1 cellular context compared by ENCODE assay signal in the genomic region with DNA sequence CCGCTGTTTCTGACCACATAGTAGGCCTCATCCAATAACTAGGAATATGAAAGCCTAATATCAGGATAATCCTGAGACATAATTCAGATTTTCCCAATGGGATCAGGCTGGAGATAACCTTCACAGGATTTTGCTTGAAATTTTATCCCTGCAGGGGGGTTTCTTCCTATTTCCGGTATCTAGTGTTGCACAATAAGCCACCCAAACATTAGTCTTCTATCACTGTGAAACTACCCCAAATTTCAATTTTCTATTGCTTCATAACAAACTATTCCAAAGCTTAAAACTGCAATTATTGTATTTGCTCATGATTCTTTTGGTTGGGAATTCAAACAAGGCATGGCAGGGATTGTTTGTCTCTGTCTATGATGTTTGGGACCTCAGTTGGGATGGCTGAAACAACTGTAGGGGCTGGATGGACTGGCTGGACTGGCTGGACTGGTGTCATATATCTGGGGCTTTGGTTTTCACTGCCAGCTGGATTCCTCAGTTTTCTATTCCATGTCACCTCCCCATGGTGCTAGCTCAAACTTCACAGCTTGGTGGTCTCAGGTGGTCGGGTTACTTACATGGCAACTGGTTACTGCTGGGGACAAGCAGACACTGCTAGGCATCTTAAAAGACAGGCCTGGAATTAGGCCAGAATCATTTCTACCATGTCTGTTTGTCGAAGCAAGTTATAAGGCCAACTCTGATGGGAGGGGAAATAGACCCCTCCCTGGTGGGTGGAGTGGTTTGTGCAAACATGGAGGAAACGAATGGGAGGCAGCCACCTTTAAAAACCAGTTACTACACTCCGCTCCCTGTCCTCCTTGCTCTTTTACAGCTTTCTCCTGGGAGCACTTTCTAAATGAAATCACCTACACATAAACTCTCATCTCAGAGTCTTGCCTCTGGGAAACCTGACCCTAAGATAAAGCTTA.
TF ChIP-seq lines count a peak whose summit lies in the region.

No MANE protein-coding gene starts in this region.

TF ChIP-seq in K562, 482 proteins besides CTCF, POLR2A, EP300 and RAD21 (continued from another document):
- TF ChIP-seq, protein P1, sequence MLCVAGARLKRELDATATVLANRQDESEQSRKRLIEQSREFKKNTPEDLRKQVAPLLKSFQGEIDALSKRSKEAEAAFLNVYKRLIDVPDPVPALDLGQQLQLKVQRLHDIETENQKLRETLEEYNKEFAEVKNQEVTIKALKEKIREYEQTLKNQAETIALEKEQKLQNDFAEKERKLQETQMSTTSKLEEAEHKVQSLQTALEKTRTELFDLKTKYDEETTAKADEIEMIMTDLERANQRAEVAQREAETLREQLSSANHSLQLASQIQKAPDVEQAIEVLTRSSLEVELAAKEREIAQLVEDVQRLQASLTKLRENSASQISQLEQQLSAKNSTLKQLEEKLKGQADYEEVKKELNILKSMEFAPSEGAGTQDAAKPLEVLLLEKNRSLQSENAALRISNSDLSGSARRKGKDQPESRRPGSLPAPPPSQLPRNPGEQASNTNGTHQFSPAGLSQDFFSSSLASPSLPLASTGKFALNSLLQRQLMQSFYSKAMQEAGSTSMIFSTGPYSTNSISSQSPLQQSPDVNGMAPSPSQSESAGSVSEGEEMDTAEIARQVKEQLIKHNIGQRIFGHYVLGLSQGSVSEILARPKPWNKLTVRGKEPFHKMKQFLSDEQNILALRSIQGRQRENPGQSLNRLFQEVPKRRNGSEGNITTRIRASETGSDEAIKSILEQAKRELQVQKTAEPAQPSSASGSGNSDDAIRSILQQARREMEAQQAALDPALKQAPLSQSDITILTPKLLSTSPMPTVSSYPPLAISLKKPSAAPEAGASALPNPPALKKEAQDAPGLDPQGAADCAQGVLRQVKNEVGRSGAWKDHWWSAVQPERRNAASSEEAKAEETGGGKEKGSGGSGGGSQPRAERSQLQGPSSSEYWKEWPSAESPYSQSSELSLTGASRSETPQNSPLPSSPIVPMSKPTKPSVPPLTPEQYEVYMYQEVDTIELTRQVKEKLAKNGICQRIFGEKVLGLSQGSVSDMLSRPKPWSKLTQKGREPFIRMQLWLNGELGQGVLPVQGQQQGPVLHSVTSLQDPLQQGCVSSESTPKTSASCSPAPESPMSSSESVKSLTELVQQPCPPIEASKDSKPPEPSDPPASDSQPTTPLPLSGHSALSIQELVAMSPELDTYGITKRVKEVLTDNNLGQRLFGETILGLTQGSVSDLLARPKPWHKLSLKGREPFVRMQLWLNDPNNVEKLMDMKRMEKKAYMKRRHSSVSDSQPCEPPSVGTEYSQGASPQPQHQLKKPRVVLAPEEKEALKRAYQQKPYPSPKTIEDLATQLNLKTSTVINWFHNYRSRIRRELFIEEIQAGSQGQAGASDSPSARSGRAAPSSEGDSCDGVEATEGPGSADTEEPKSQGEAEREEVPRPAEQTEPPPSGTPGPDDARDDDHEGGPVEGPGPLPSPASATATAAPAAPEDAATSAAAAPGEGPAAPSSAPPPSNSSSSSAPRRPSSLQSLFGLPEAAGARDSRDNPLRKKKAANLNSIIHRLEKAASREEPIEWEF (CRISPR knock-in tag; IDR thresholded peaks at IDR 0.05): no peak
- TF ChIP-seq LEF1 (IDR thresholded peaks at IDR 0.05): no peak
